In genomic region chr7:152619027-152619739, GRCh38 we compare ENCODE assay signal across 17 cellular contexts. TPM values are rescaled to one million over a fixed set of nuclear protein-coding genes. Genes with fewer than 3 reads are reported as not detected.
A peak's percentile ranks its signal among the peaks of the same experiment; 100 is the strongest.
DNase-seq lines count a peak whose midpoint lies in the region; ATAC-seq and TF ChIP-seq lines count a peak whose summit lies in the region.
"Had no signal": no experiment of that assay in that cellular context is flagged by ENCODE, and none has a peak within 500 bp of the region (broad histone marks: within the 10 kb centered on the region; RNA-seq: fewer than 3 reads in every experiment).

No MANE protein-coding gene starts in this region.

- H3K79me1 ChIP-seq in H9 (ENCODE audit: insufficient read depth, low read depth, low read length, poor library complexity, severe bottlenecking) = no peaks in the 10 kb centered on the region

- H3K27me3 ChIP-seq in H9 (ENCODE audit: insufficient read depth, low read length) (no peaks in the 10 kb centered on the region), psoas muscle (ENCODE audit: insufficient read depth in 3 of 3, low read length in 2 of 3) (no peaks in the 10 kb centered on the region)
- H3K27me3 ChIP-seq: BLaER1 treated with 17β-estradiol and CSF1 and Interleukin-3, amounts not matched to agents 10 nM and 100 nM had no signal

- no peaks in the 10 kb centered on the region; a peak in 1 of 5 replicates for H3K9me3 Mint-ChIP-seq in H9
- H3K9me3 Mint-ChIP-seq in chondrocyte (ENCODE audit: low read depth) = no peaks in the 10 kb centered on the region
- H3K9me3 Mint-ChIP-seq: CD4-positive, CD25-positive, alpha-beta regulatory T cell; GM23338 had no signal

- intact Hi-C loops in psoas muscle (cut with DNase I) = no loop called here

- H3T11ph ChIP-seq in H9 (ENCODE audit: low read length) = no peak overlapping the region

- no peak overlapping the region for H3K18ac ChIP-seq in H9 (ENCODE audit: insufficient read length, low read depth, low read length)

- no peak overlapping the region for H3K4me2 ChIP-seq in H9 (ENCODE audit: insufficient read depth, insufficient read length, low read length)
- H3K4me2 ChIP-seq: BLaER1 treated with 17β-estradiol and CSF1 and Interleukin-3, amounts not matched to agents 10 nM and 100 nM; GM23338 had no signal

- H3K9me3 ChIP-seq in H9 (ENCODE audit: control insufficient read depth, low read depth, low read length) (no peaks in the 10 kb centered on the region), psoas muscle (no peaks in the 10 kb centered on the region)

- no peak overlapping the region for H3K27ac Mint-ChIP-seq in H9
- H3K27ac Mint-ChIP-seq in chondrocyte (ENCODE audit: unreplicated experiment) = no peak overlapping the region
- H3K27ac Mint-ChIP-seq: GM23338 had no signal

- no peak for ATAC-seq in psoas muscle
- ATAC-seq: GM23338 had no signal

- H2BK12ac ChIP-seq in H9 (ENCODE audit: insufficient read length, low read depth, low read length) = no peak overlapping the region

- H4K5ac ChIP-seq in H9 (ENCODE audit: insufficient read length, low read depth, low read length) = no peak overlapping the region

- DNase-seq in H9 (no peak), chondrocyte (ENCODE audit: low spot score) (peak; percentile 22), fibroblast of villous mesenchyme (ENCODE audit: low read depth) (no peak), psoas muscle (no peak), LoVo (ENCODE audit: low spot score) (no peak), HEK293T (ENCODE audit: extremely low spot score) (no peak), RWPE1 (ENCODE audit: low spot score) (no peak), mesenteric fat pad (ENCODE audit: low spot score) (no peak)
- DNase-seq: 8988T; ACHN; Calu3; CD4-positive, CD25-positive, alpha-beta regulatory T cell; DMS 273 treated with DMSO at 0.1 percent for 48 hours; H7 had no signal

- TF ChIP-seq CTCF in H9 (conservative IDR thresholded peaks at IDR 0.05) (peak; percentile 28; the same call in 2 of the 3 replicates), chondrocyte (IDR thresholded peaks at IDR 0.05) (peak; percentile 22), fibroblast of villous mesenchyme (IDR thresholded peaks at IDR 0.05; ENCODE audit: insufficient read depth, low read depth, low read length) (peak; percentile 14), psoas muscle (IDR thresholded peaks at IDR 0.05) (peak; percentile 6), RWPE1 (conservative IDR thresholded peaks at IDR 0.05; ENCODE audit: low read depth) (no peak)

- no peak overlapping the region for H3K56ac ChIP-seq in H9 (ENCODE audit: insufficient read length, low read depth, low read length)

- no peak overlapping the region for H3K9ac ChIP-seq in H9 (ENCODE audit: extremely low read depth, insufficient read length, low read length)
- H3K9ac ChIP-seq: BLaER1 treated with 17β-estradiol and CSF1 and Interleukin-3, amounts not matched to agents 10 nM and 100 nM had no signal

- H2AK5ac ChIP-seq in H9 (ENCODE audit: insufficient read length, low read length) = no peak overlapping the region

- no peak overlapping the region for H2BK20ac ChIP-seq in H9 (ENCODE audit: low read depth, low read length, poor library complexity, severe bottlenecking)

- 0 out of 7 replicates have a peak, but pooled peaks cover 0 to 1% (median 0%) of the 10 kb centered on the region in 3 experiments for H3K36me3 Mint-ChIP-seq in H9 (ENCODE audit: insufficient read depth in 1 of 3, low read depth in 3 of 3)
- H3K36me3 Mint-ChIP-seq in chondrocyte (ENCODE audit: low read depth) = no peaks in the 10 kb centered on the region
- H3K36me3 Mint-ChIP-seq: CD4-positive, CD25-positive, alpha-beta regulatory T cell had no signal

- H3K79me2 ChIP-seq in H9 (ENCODE audit: insufficient read depth, low read length) = no peaks in the 10 kb centered on the region

- no peak overlapping the region for H2BK15ac ChIP-seq in H9 (ENCODE audit: low read depth, low read length)

- H3K4me3 Mint-ChIP-seq in H9 (no peak overlapping the region), chondrocyte (ENCODE audit: unreplicated experiment) (no peak overlapping the region)
- H3K4me3 Mint-ChIP-seq: CD4-positive, CD25-positive, alpha-beta regulatory T cell; GM23338 had no signal

- H3K27me3 Mint-ChIP-seq in H9 (ENCODE audit: low read depth) = no peaks in the 10 kb centered on the region
- no peaks in the 10 kb centered on the region for H3K27me3 Mint-ChIP-seq in chondrocyte (ENCODE audit: low read depth)

- no peak overlapping the region for H3K23ac ChIP-seq in H9 (ENCODE audit: insufficient read length, low read depth, low read length)

- no peak overlapping the region for H3K14ac ChIP-seq in H9 (ENCODE audit: insufficient read depth, low read length)

- POLR2A ChIA-PET in HEK293T (lab: Yijun Ruan, JAX) = no interaction called here
- POLR2A ChIA-PET in RWPE1 (lab: Yijun Ruan, JAX; ENCODE audit: low non-redundant PET) = no interaction called here

- CTCF ChIA-PET in HEK293T (lab: Yijun Ruan, JAX) = no interaction called here
- CTCF ChIA-PET in RWPE1 (lab: Yijun Ruan, JAX) = no interaction called here

- no peaks in the 10 kb centered on the region for H3K23me2 ChIP-seq in H9 (ENCODE audit: insufficient read length, low read depth, low read length, poor library complexity, severe bottlenecking)

- H3K36me3 ChIP-seq in psoas muscle (ENCODE audit: insufficient read depth in 1 of 2, low read depth in 1 of 2) = no peaks in the 10 kb centered on the region
- H3K36me3 ChIP-seq: BLaER1 treated with 17β-estradiol and CSF1 and Interleukin-3, amounts not matched to agents 10 nM and 100 nM had no signal

- H3K4ac ChIP-seq in H9 (ENCODE audit: low read depth, low read length) = no peak overlapping the region

- H3K4me1 Mint-ChIP-seq in H9 (no peaks in the 10 kb centered on the region), chondrocyte (ENCODE audit: low read depth) (no peaks in the 10 kb centered on the region)
- H3K4me1 Mint-ChIP-seq: CD4-positive, CD25-positive, alpha-beta regulatory T cell; GM23338 had no signal

- no peak overlapping the region for H2BK120ac ChIP-seq in H9 (ENCODE audit: low read depth, low read length, poor library complexity, severe bottlenecking)

- H2BK5ac ChIP-seq in H9 (ENCODE audit: insufficient read length, low read length) = no peak overlapping the region

- no peak overlapping the region for H4K91ac ChIP-seq in H9 (ENCODE audit: insufficient read length, low read depth, low read length)

- H3K27ac ChIP-seq in H9 (ENCODE audit: insufficient read length, low read depth, low read length) = no peak overlapping the region
- H3K27ac ChIP-seq in psoas muscle = no peak overlapping the region
- H3K27ac ChIP-seq in RWPE1 = no peak overlapping the region
- H3K27ac ChIP-seq: BLaER1 treated with 17β-estradiol and CSF1 and Interleukin-3, amounts not matched to agents 10 nM and 100 nM; HL-60 had no signal

- no peak overlapping the region for H4K8ac ChIP-seq in H9 (replicated peaks; ENCODE audit: insufficient read length, low read depth, low read length)

- H3K4me3 ChIP-seq in fibroblast of villous mesenchyme (ENCODE audit: low read depth, low read length) (no peak overlapping the region), psoas muscle (no peak overlapping the region)
- H3K4me3 ChIP-seq: BLaER1 treated with 17β-estradiol and CSF1 and Interleukin-3, amounts not matched to agents 10 nM and 100 nM; GM23338 had no signal

- WGBS in H9 (ENCODE audit: extremely low coverage, insufficient read length, low lambda C conversion rate) = no CpG with 5 or more reads among the region's 11 CpGs
- WGBS in psoas muscle, 3 donors = 92 to 93% (median 93%) methylated on average over 11 of the region's 11 CpGs

- no peaks in the 10 kb centered on the region for H4K20me1 ChIP-seq in H9 (ENCODE audit: control insufficient read depth, insufficient read depth, insufficient read length)
- H4K20me1 ChIP-seq: BLaER1 treated with 17β-estradiol and CSF1 and Interleukin-3, amounts not matched to agents 10 nM and 100 nM had no signal

- no peak overlapping the region for H2AFZ ChIP-seq in H9 (ENCODE audit: low read length)
- H2AFZ ChIP-seq: GM23338 had no signal

- H3K4me1 ChIP-seq in H9 (ENCODE audit: insufficient read depth, low read length) (no peaks in the 10 kb centered on the region), psoas muscle (peaks cover 4% of the 10 kb centered on the region)

TF ChIP-seq in HEK293T, 16 proteins besides CTCF, POLR2A, EP300 and RAD21:
- no peak for TF ChIP-seq BHLHE40 (IDR thresholded peaks at IDR 0.05; ENCODE audit: borderline replicate concordance)
- TF ChIP-seq TARDBP (IDR thresholded peaks at IDR 0.05) = no peak
- no peak for TF ChIP-seq CTBP1 (IDR thresholded peaks at IDR 0.05; ENCODE audit: borderline replicate concordance)
- no peak for TF ChIP-seq LEF1 (IDR thresholded peaks at IDR 0.05; ENCODE audit: borderline replicate concordance)
- TF ChIP-seq, protein P1, sequence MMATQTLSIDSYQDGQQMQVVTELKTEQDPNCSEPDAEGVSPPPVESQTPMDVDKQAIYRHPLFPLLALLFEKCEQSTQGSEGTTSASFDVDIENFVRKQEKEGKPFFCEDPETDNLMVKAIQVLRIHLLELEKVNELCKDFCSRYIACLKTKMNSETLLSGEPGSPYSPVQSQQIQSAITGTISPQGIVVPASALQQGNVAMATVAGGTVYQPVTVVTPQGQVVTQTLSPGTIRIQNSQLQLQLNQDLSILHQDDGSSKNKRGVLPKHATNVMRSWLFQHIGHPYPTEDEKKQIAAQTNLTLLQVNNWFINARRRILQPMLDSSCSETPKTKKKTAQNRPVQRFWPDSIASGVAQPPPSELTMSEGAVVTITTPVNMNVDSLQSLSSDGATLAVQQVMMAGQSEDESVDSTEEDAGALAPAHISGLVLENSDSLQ (IDR thresholded peaks at IDR 0.05) = no peak
- no peak for TF ChIP-seq SP1 (IDR thresholded peaks at IDR 0.05)
- TF ChIP-seq NFRKB (IDR thresholded peaks at IDR 0.05) = no peak

RNA-seq across cellular contexts. Expression of gene XRCC2, which starts 56.8 kb away (rescaled TPM):
- total RNA-seq in H9 (2021) = 21.1 and 22.8 TPM in 2 replicates
- 0.95 to 3.5 TPM (median 1.3 TPM) in 3 replicates for total RNA-seq in chondrocyte
- 2.6 and 3.5 TPM in 2 replicates for total RNA-seq in fibroblast of villous mesenchyme
- total RNA-seq in psoas muscle = under 1 TPM; 0.11 to 0.26 (median 0.15) TPM
- polyA plus RNA-seq in psoas muscle = under 1 TPM; 0.01 to 0.55 (median 0.17) TPM
- 0.29 TPM for total RNA-seq in mesenteric fat pad
